ENCODE assay signal across 8 cellular contexts in genomic region chr19:43699506-43700367, GRCh38. TPM values are rescaled to one million over a fixed set of nuclear protein-coding genes. Genes with fewer than 3 reads are reported as not detected.
DNase-seq lines count a peak whose midpoint lies in the region; ATAC-seq and TF ChIP-seq lines count a peak whose summit lies in the region.

No MANE protein-coding gene starts in this region.

- ATAC-seq in esophagus mucosa (peak; percentile 25), natural killer cell (no peak), GM21576 (IDR thresholded peaks at IDR 0.05; ENCODE audit: unreplicated experiment) (no peak), HG02588 (IDR thresholded peaks at IDR 0.05; ENCODE audit: unreplicated experiment) (no peak), HG03571 (IDR thresholded peaks at IDR 0.05; ENCODE audit: unreplicated experiment) (no peak)

- no peaks in the 10 kb centered on the region for H3K36me3 Mint-ChIP-seq in natural killer cell
- no peaks in the 10 kb centered on the region for H3K36me3 Mint-ChIP-seq in osteocyte (ENCODE audit: unreplicated experiment)

- intact Hi-C loops in natural killer cell (cut with micrococcal nuclease): loop anchor here (2.0 kb wide), 2 partner anchors 31 to 55 kb away; partner anchors contain the start of gene SMG9

- H3K27ac Mint-ChIP-seq in natural killer cell (peak overlapping the region; percentile 92 to 98), osteocyte (ENCODE audit: unreplicated experiment) (no peak overlapping the region)

- H3K9me3 Mint-ChIP-seq in natural killer cell (peaks cover 0 to 2% of the 10 kb centered on the region in 2 donors), osteocyte (ENCODE audit: unreplicated experiment) (no peaks in the 10 kb centered on the region)

- H3K4me1 Mint-ChIP-seq in natural killer cell (peaks cover 20 to 22% of the 10 kb centered on the region in 2 donors), osteocyte (ENCODE audit: unreplicated experiment) (peaks cover 14% of the 10 kb centered on the region)

- H3K4me3 Mint-ChIP-seq in natural killer cell (peak overlapping the region; percentile 90), osteocyte (ENCODE audit: unreplicated experiment) (no peak overlapping the region)

- no peak for TF ChIP-seq CTCF in natural killer cell (IDR thresholded peaks at IDR 0.05)
- no peak for TF ChIP-seq CTCF in osteocyte (IDR thresholded peaks at IDR 0.05)

- DNase-seq in DMS79 treated with DMSO at 0.1 percent for 48 hours (lab: John Stamatoyannopoulos, UW) (peak; percentile 35), RPMI7951 (ENCODE audit: low read depth) (peak; percentile 61), natural killer cell (no peak), osteocyte (ENCODE audit: extremely low spot score, unreplicated experiment) (no peak)

- H3K27me3 Mint-ChIP-seq in natural killer cell (ENCODE audit: low read depth in 2 of 2) (peaks cover 0 to 9% of the 10 kb centered on the region in 2 donors), osteocyte (ENCODE audit: unreplicated experiment) (peaks cover 18% of the 10 kb centered on the region)

RNA-seq across cellular contexts. Expression of gene IRGC, which starts 16.1 kb away (rescaled TPM):
- not detected in 2 replicates for total RNA-seq in RPMI7951 (2014; rRNA removed; shearing (Covaris generic))
- not detected for total RNA-seq in esophagus mucosa
- total RNA-seq in natural killer cell: not detected
- not detected in 2 replicates for total RNA-seq in osteocyte

RNA-seq across cellular contexts. Expression of gene PLAUR, which starts 29.8 kb away (rescaled TPM):
- 426 and 458 TPM in 2 replicates for total RNA-seq in RPMI7951 (2014; rRNA removed; shearing (Covaris generic))
- total RNA-seq in esophagus mucosa (5.8 TPM), natural killer cell (100 to 1,000 TPM in 1 of 3 donors, 10 to 100 TPM in 2; 44.5 to 141 (median 55.5) TPM), osteocyte (21.0 and 23.3 TPM in 2 replicates)

RNA-seq across cellular contexts. Expression of gene SMG9, which starts 55.0 kb away (rescaled TPM):
- 17.0 and 39.3 TPM in 2 replicates for total RNA-seq in RPMI7951 (2014; rRNA removed; shearing (Covaris generic))
- total RNA-seq in esophagus mucosa (22.3 TPM), natural killer cell (10 to 100 TPM; 23.3 to 37.4 (median 28.3) TPM), osteocyte (64.9 and 71.0 TPM in 2 replicates)

Comparison
In these comparisons a context has a peak if more than half of its experiments do, and no peak if none do; other contexts are left out.
1. DNase-seq: peak in DMS79 treated with DMSO at 0.1 percent for 48 hours (single experiment) and RPMI7951 (single experiment); none in natural killer cell (single experiment) and osteocyte (single experiment).